8 cellular contexts compared by ENCODE assay signal in the genomic region with DNA sequence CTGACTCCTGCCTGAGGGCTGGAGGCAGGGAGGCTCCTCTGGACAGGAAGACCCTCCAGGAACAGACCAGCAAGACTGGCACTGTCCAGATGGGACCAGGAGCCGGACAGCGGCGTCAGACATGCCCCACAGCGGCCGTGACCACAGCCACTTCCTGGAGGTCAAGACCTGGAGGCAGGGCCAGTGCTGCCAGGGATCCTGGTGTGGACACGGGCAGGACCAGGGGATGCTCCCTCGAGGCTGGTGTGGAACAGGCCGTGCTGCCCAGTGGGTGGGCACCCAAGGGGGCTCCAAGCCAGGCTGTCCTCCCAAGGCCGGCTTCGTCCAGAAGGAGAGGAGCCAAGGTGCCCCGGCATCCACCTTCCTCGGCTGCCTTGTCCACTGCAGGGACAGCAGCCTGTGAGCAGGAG. TPM values are rescaled to one million over a fixed set of nuclear protein-coding genes. Genes with fewer than 3 reads are reported as not detected.
DNase-seq lines count a peak whose midpoint lies in the region; ATAC-seq and TF ChIP-seq lines count a peak whose summit lies in the region.

No MANE protein-coding gene starts in this region.

- peak overlapping the region; percentile 67 for H3K27ac ChIP-seq in left ventricle myocardium inferior (replicated peaks)

- no peaks in the 10 kb centered on the region for H3K36me3 ChIP-seq in left ventricle myocardium inferior

- H3K27me3 Mint-ChIP-seq in activated CD4-positive, alpha-beta memory T cell treated with anti-CD3 and anti-CD28 coated beads, Interleukin-2, amount 10 ng/mL, durations not matched to agents 7 days and 5 days: no peaks in the 10 kb centered on the region
- H3K27me3 Mint-ChIP-seq in stimulated activated memory B cell treated with anti-CD40 and anti-IgM and Interleukin-4, amounts not matched to agents 10 μg/mL and 1 μg/mL and 100 μg/mL, for 72 hours: no peaks in the 10 kb centered on the region

- H3K27me3 ChIP-seq in left ventricle myocardium inferior (ENCODE audit: low read depth): no peaks in the 10 kb centered on the region

- DNase-seq in HCEC 1CT (peak; percentile 59), left ventricle myocardium inferior (no peak), HuH-7.5 (ENCODE audit: low spot score) (no peak), NCI-H748 treated with DMSO at 0.1 percent for 48 hours (lab: John Stamatoyannopoulos, UW) (no peak), GM19238 (ENCODE audit: insufficient read length, low spot score) (no peak)
- no peak for DNase-seq in activated CD4-positive, alpha-beta memory T cell treated with anti-CD3 and anti-CD28 coated beads, Interleukin-2, amount 10 ng/mL, durations not matched to agents 7 days and 5 days

- no peaks in the 10 kb centered on the region for H3K9me3 Mint-ChIP-seq in activated CD4-positive, alpha-beta memory T cell treated with anti-CD3 and anti-CD28 coated beads, Interleukin-2, amount 10 ng/mL, durations not matched to agents 7 days and 5 days
- H3K9me3 Mint-ChIP-seq in stimulated activated memory B cell treated with anti-CD40 and anti-IgM and Interleukin-4, amounts not matched to agents 10 μg/mL and 1 μg/mL and 100 μg/mL, for 72 hours: no peaks in the 10 kb centered on the region

- POLR2A ChIA-PET in activated CD4-positive, alpha-beta memory T cell treated with anti-CD3 and anti-CD28 coated beads, Interleukin-2, amount 10 ng/mL, durations not matched to agents 7 days and 5 days (lab: Charles Lee): interaction anchor here (1.7 to 2.1 kb wide), 2 partner anchors 11 to 12 kb away, joined by 8 to 17 read pairs; partner anchors contain the start of gene SLC16A3

- peaks cover 45% of the 10 kb centered on the region for H3K4me1 ChIP-seq in left ventricle myocardium inferior

- no peaks in the 10 kb centered on the region for H3K9me3 ChIP-seq in left ventricle myocardium inferior (replicated peaks)

- intact Hi-C loops in left ventricle myocardium inferior (cut with micrococcal nuclease): no loop called here

- ATAC-seq in stimulated activated memory B cell treated with anti-CD40 and anti-IgM and Interleukin-4, amounts not matched to agents 10 μg/mL and 1 μg/mL and 100 μg/mL, for 72 hours: no peak
- no peak for ATAC-seq in HG03175 (IDR thresholded peaks at IDR 0.05; ENCODE audit: unreplicated experiment)

- peaks cover 34% of the 10 kb centered on the region for H3K4me1 Mint-ChIP-seq in activated CD4-positive, alpha-beta memory T cell treated with anti-CD3 and anti-CD28 coated beads, Interleukin-2, amount 10 ng/mL, durations not matched to agents 7 days and 5 days
- peaks cover 39% of the 10 kb centered on the region for H3K4me1 Mint-ChIP-seq in stimulated activated memory B cell treated with anti-CD40 and anti-IgM and Interleukin-4, amounts not matched to agents 10 μg/mL and 1 μg/mL and 100 μg/mL, for 72 hours

- TF ChIP-seq CTCF in left ventricle myocardium inferior (IDR thresholded peaks at IDR 0.05; ENCODE audit: borderline replicate concordance): no peak

- CTCF ChIA-PET in activated CD4-positive, alpha-beta memory T cell treated with anti-CD3 and anti-CD28 coated beads, Interleukin-2, amount 10 ng/mL, durations not matched to agents 7 days and 5 days (lab: Charles Lee): no interaction called here

- H3K27ac Mint-ChIP-seq in activated CD4-positive, alpha-beta memory T cell treated with anti-CD3 and anti-CD28 coated beads, Interleukin-2, amount 10 ng/mL, durations not matched to agents 7 days and 5 days: peak overlapping the region; percentile 83
- H3K27ac Mint-ChIP-seq in stimulated activated memory B cell treated with anti-CD40 and anti-IgM and Interleukin-4, amounts not matched to agents 10 μg/mL and 1 μg/mL and 100 μg/mL, for 72 hours: peak overlapping the region; percentile 99

- H3K36me3 Mint-ChIP-seq in activated CD4-positive, alpha-beta memory T cell treated with anti-CD3 and anti-CD28 coated beads, Interleukin-2, amount 10 ng/mL, durations not matched to agents 7 days and 5 days (ENCODE audit: low read depth): no peaks in the 10 kb centered on the region
- H3K36me3 Mint-ChIP-seq in stimulated activated memory B cell treated with anti-CD40 and anti-IgM and Interleukin-4, amounts not matched to agents 10 μg/mL and 1 μg/mL and 100 μg/mL, for 72 hours: no peaks in the 10 kb centered on the region

- no peak overlapping the region for H3K4me3 ChIP-seq in left ventricle myocardium inferior

- H3K4me3 Mint-ChIP-seq in activated CD4-positive, alpha-beta memory T cell treated with anti-CD3 and anti-CD28 coated beads, Interleukin-2, amount 10 ng/mL, durations not matched to agents 7 days and 5 days: no peak overlapping the region
- H3K4me3 Mint-ChIP-seq in stimulated activated memory B cell treated with anti-CD40 and anti-IgM and Interleukin-4, amounts not matched to agents 10 μg/mL and 1 μg/mL and 100 μg/mL, for 72 hours: no peak overlapping the region

RNA-seq across cellular contexts. Expression of gene CCDC57, which starts 4.5 kb away (rescaled TPM):
- total RNA-seq in activated CD4-positive, alpha-beta memory T cell treated with anti-CD3 and anti-CD28 coated beads, Interleukin-2, amount 10 ng/mL, durations not matched to agents 7 days and 5 days: 10 to 100 TPM; 49.8 to 54.9 TPM
- total RNA-seq in left ventricle myocardium inferior: 8.1 TPM

RNA-seq across cellular contexts. Expression of gene SLC16A3, which starts 11.7 kb away (rescaled TPM):
- total RNA-seq in activated CD4-positive, alpha-beta memory T cell treated with anti-CD3 and anti-CD28 coated beads, Interleukin-2, amount 10 ng/mL, durations not matched to agents 7 days and 5 days: 100 to 1,000 TPM; 206 to 210 TPM
- 8.5 TPM for total RNA-seq in left ventricle myocardium inferior

RNA-seq across cellular contexts. Expression of gene CSNK1D, which starts 56.4 kb away (rescaled TPM):
- 100 to 1,000 TPM; 116 TPM for total RNA-seq in activated CD4-positive, alpha-beta memory T cell treated with anti-CD3 and anti-CD28 coated beads, Interleukin-2, amount 10 ng/mL, durations not matched to agents 7 days and 5 days
- 61.8 TPM for total RNA-seq in left ventricle myocardium inferior

Comparison
In these comparisons a context has a peak if more than half of its experiments do, and no peak if none do; other contexts are left out.
1. RNA of gene SLC16A3, which starts 11.7 kb away (total RNA-seq): 206 to 210 TPM in activated CD4-positive, alpha-beta memory T cell treated with anti-CD3 and anti-CD28 coated beads, Interleukin-2, amount 10 ng/mL, durations not matched to agents 7 days and 5 days; 8.5 TPM in left ventricle myocardium inferior (single experiment); every median in the first group is over 10 times any median in the second.